Comparison of ENCODE assay signal across 32 cellular contexts in genomic region chr3:114374433-114374832, GRCh38.
"Had no signal": no experiment of that assay in that cellular context is flagged by ENCODE, and none has a peak within 500 bp of the region (broad histone marks: within the 10 kb centered on the region; RNA-seq: fewer than 3 reads in every experiment).

No MANE protein-coding gene starts in this region.

- H3K36me3 ChIP-seq: brain microvascular endothelial cell had no signal

- H3K27me3 ChIP-seq: adrenal gland, brain microvascular endothelial cell had no signal

- H3K4me3 ChIP-seq: adrenal gland had no signal

- H3K9me3 ChIP-seq: adrenal gland had no signal

- DNase-seq: activated B cell treated with CpG ODN at 0.5 μM for 24 hours; activated CD4-positive, alpha-beta memory T cell treated with anti-CD3 and anti-CD28 coated beads for 36 hours; activated CD4-positive, alpha-beta T cell treated with anti-CD3 and anti-CD28 coated beads for 4 hours; activated CD4-positive, alpha-beta T cell treated with anti-CD3 and anti-CD28 coated beads, Interleukin-2, amount 50 U/mL, for 1 hour; activated CD4-positive, CD25-positive, alpha-beta regulatory T cell treated with anti-CD3 and anti-CD28 coated beads, Interleukin-2, amount 50 U/mL, for 72 hours; activated CD8-positive, alpha-beta memory T cell treated with anti-CD3 and anti-CD28 coated beads, Interleukin-2, amount 50 U/mL, for 4 hours; activated gamma-delta T cell treated with Interleukin-2 at 50 U/mL for 16 hours; activated naive CD4-positive, alpha-beta T cell treated with anti-CD3 and anti-CD28 coated beads for 36 hours; activated T-cell treated with anti-CD3 and anti-CD28 coated beads for 4 hours; activated T-cell treated with anti-CD3 and anti-CD28 coated beads, Interleukin-2, amount 50 U/mL, for 4 hours; adrenal gland; anterior cingulate cortex; brain microvascular endothelial cell; Karpas-422; KBM-7; NCI-H1048; NCI-H1105 treated with DMSO at 0.1 percent for 48 hours; NCI-H1436; NCI-H1694; NCI-H1930; NCI-H2081 treated with DMSO at 0.1 percent for 48 hours; NCI-H226; NCI-H446 treated with DMSO at 0.1 percent for 48 hours; NCI-H524; SHP77 treated with DMSO at 0.1 percent for 48 hours; T-cell; T-helper 2 cell; T-helper 9 cell had no signal

- ATAC-seq: activated naive CD4-positive, alpha-beta T cell treated with anti-CD3 and anti-CD28 coated beads, Interleukin-2, amount 50 U/mL, for 72 hours; activated T-cell treated with anti-CD3 and anti-CD28 coated beads, Interleukin-2, amount 50 U/mL, for 4 hours; Panc1; SK-N-SH treated with all-trans-retinoic acid at 6 μM for 48 hours; T-cell had no signal

- H3K27ac ChIP-seq: adrenal gland, brain microvascular endothelial cell, VCaP had no signal
